In the genomic region with DNA sequence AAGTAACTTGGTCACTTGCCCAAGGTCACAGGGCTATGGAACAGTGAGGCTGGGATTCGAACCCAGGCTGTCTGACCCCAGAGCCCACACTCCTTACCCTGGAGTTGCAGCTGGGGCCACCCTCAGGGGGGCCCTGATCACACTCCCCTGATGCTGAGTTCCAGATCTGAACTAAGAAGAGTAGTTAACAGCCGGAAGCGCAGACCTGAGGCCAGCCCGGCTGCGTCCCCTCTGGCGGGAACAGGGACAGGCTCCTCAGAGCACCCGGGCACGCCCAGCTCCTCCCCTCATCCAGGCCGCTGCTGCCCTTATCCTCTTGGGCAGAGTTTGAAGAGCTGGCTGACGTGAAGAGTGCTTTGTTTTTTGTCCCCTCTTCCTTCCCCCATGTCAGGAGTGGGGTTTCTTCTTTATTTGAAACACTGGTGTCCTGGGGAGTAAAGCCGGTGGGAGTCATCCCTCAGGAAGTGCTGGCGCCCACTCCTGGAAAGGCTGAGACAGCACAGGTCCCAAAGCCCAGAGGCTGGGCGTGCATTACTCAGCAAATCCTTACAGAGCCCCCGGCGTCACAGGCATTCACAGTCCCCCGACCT, we compare ENCODE assay signal across 8 cellular contexts. TPM values are rescaled to one million over a fixed set of nuclear protein-coding genes. Genes with fewer than 3 reads are reported as not detected.
DNase-seq lines count a peak whose midpoint lies in the region; ATAC-seq and TF ChIP-seq lines count a peak whose summit lies in the region.

No MANE protein-coding gene starts in this region.

- H3K4me1 Mint-ChIP-seq in stimulated activated naive CD8-positive, alpha-beta T cell treated with anti-CD3 and anti-CD28 coated beads, Interleukin-15, Interleukin-2, amounts not matched to agents 100 ng/mL and 50 ng/mL, for 24 hours (ENCODE audit: low read depth), result peaks cover 92% of the 10 kb centered on the region

- peak overlapping the region; percentile 95 for H3K27ac Mint-ChIP-seq in stimulated activated naive CD8-positive, alpha-beta T cell treated with anti-CD3 and anti-CD28 coated beads, Interleukin-15, Interleukin-2, amounts not matched to agents 100 ng/mL and 50 ng/mL, for 24 hours

- peak; percentile 89 for DNase-seq in NCI-H1105 (lab: John Stamatoyannopoulos, UW)
- peak; percentile 95 for DNase-seq in SW480 (ENCODE audit: low spot score)
- DNase-seq in dorsolateral prefrontal cortex, result peak in 2 of 10 donors; percentile 40 to 41
- DNase-seq in right lobe of liver, result peak in 2 of 3 donors; percentile 55

- peaks cover 71% of the 10 kb centered on the region for H3K36me3 Mint-ChIP-seq in stimulated activated naive CD8-positive, alpha-beta T cell treated with anti-CD3 and anti-CD28 coated beads, Interleukin-15, Interleukin-2, amounts not matched to agents 100 ng/mL and 50 ng/mL, for 24 hours (ENCODE audit: low read depth)

- intact Hi-C loops in dorsolateral prefrontal cortex (cut with DNase I) (no loop called here), right lobe of liver (cut with DNase I) (no loop called here)

- no peaks in the 10 kb centered on the region for H3K9me3 Mint-ChIP-seq in stimulated activated naive CD8-positive, alpha-beta T cell treated with anti-CD3 and anti-CD28 coated beads, Interleukin-15, Interleukin-2, amounts not matched to agents 100 ng/mL and 50 ng/mL, for 24 hours

- peak overlapping the region in 14 of 59 donors; percentile 1 to 33 (median 14) for H3K4me3 ChIP-seq in dorsolateral prefrontal cortex
- H3K4me3 ChIP-seq in right lobe of liver, result no peak overlapping the region

- TF ChIP-seq CTCF in 22Rv1 (IDR thresholded peaks at IDR 0.05) (peak; percentile 95), GM12874 (IDR thresholded peaks at IDR 0.05; ENCODE audit: insufficient read depth, low read depth, low read length) (peak; percentile 23), dorsolateral prefrontal cortex (IDR thresholded peaks at IDR 0.05 in 54 of 56, conservative IDR thresholded peaks at IDR 0.05 in 2 of 56; ENCODE audit: low read depth in 1 of 56, partially characterized antibody in 56 of 56) (peak in 15 of 56 donors; percentile 7 to 31 (median 19)), right lobe of liver (IDR thresholded peaks at IDR 0.05) (peak; percentile 8 to 35 (median 24))

- ATAC-seq in right lobe of liver (peak in 3 of 4 donors; percentile 6 to 28 (median 14)), HG02610 (IDR thresholded peaks at IDR 0.05; ENCODE audit: unreplicated experiment) (no peak)

- peak; percentile 7 for TF ChIP-seq POLR2A in right lobe of liver (IDR thresholded peaks at IDR 0.05)

- H3K9me3 ChIP-seq in right lobe of liver, result no peaks in the 10 kb centered on the region

- peaks cover 2 to 15% (median 7%) of the 10 kb centered on the region in 4 donors for H3K4me1 ChIP-seq in right lobe of liver

- no peaks in the 10 kb centered on the region for H3K27me3 Mint-ChIP-seq in stimulated activated naive CD8-positive, alpha-beta T cell treated with anti-CD3 and anti-CD28 coated beads, Interleukin-15, Interleukin-2, amounts not matched to agents 100 ng/mL and 50 ng/mL, for 24 hours

- H3K4me3 Mint-ChIP-seq in stimulated activated naive CD8-positive, alpha-beta T cell treated with anti-CD3 and anti-CD28 coated beads, Interleukin-15, Interleukin-2, amounts not matched to agents 100 ng/mL and 50 ng/mL, for 24 hours, result peak overlapping the region; percentile 98

- H3K27me3 ChIP-seq in dorsolateral prefrontal cortex (no peaks in the 10 kb centered on the region), right lobe of liver (no peaks in the 10 kb centered on the region)

- peaks cover 0 to 17% (median 13%) of the 10 kb centered on the region in 4 donors for H3K36me3 ChIP-seq in right lobe of liver

- peak overlapping the region; percentile 100 for H3K27ac ChIP-seq in 22Rv1
- H3K27ac ChIP-seq in dorsolateral prefrontal cortex, result peak overlapping the region in 39 of 59 donors; percentile 2 to 84 (median 54)
- H3K27ac ChIP-seq in right lobe of liver, result peak overlapping the region; percentile 0 to 62 (median 11)

- WGBS in right lobe of liver (ENCODE audit: insufficient coverage, low coverage, low lambda C conversion rate, missing lambda C conversion rate), result 24% methylated on average over 5 of the region's 16 CpGs

RNA-seq across cellular contexts. Expression of a gene that starts 8.7 kb away (rescaled TPM):
- total RNA-seq in dorsolateral prefrontal cortex (100 to 1,000 TPM in 11 of 120 experiments, 10 to 100 TPM in 109; 56.3 to 112 (median 85.1) TPM), right lobe of liver (100 to 1,000 TPM in 4 of 6 experiments, 10 to 100 TPM in 2; 95.5 to 215 (median 122) TPM)

RNA-seq across cellular contexts. Expression of a gene that starts 8.9 kb away (rescaled TPM):
- total RNA-seq in dorsolateral prefrontal cortex (10 to 100 TPM; 17.2 to 38.2 (median 26.5) TPM), right lobe of liver (10 to 100 TPM; 13.2 to 28.1 (median 18.9) TPM)

RNA-seq across cellular contexts. Expression of a gene that starts 10.6 kb away (rescaled TPM):
- total RNA-seq in dorsolateral prefrontal cortex, result 10 to 100 TPM in 52 of 120 experiments, 1 to 10 TPM in 68; 2.6 to 25.6 (median 9.2) TPM
- total RNA-seq in right lobe of liver, result 10 to 100 TPM; 12.1 to 30.6 (median 19.4) TPM

RNA-seq across cellular contexts. Expression of a gene that starts 18.0 kb away (rescaled TPM):
- 100 to 1,000 TPM; 102 to 287 (median 162) TPM for total RNA-seq in dorsolateral prefrontal cortex
- total RNA-seq in right lobe of liver, result 100 to 1,000 TPM in 2 of 6 experiments, 10 to 100 TPM in 4; 47.6 to 189 (median 70.5) TPM

RNA-seq across cellular contexts. Expression of a gene that starts 18.2 kb away (rescaled TPM):
- total RNA-seq in dorsolateral prefrontal cortex (not detected), right lobe of liver (not detected)

Comparison
In these comparisons a context has a peak if more than half of its experiments do, and no peak if none do; other contexts are left out.
1. H3K27ac ChIP-seq: peak in every context shown above with its lines; median percentile 100 in 22Rv1; 54 in dorsolateral prefrontal cortex; 11 in right lobe of liver.